ENCODE assay signal across 8 cellular contexts in the genomic region with DNA sequence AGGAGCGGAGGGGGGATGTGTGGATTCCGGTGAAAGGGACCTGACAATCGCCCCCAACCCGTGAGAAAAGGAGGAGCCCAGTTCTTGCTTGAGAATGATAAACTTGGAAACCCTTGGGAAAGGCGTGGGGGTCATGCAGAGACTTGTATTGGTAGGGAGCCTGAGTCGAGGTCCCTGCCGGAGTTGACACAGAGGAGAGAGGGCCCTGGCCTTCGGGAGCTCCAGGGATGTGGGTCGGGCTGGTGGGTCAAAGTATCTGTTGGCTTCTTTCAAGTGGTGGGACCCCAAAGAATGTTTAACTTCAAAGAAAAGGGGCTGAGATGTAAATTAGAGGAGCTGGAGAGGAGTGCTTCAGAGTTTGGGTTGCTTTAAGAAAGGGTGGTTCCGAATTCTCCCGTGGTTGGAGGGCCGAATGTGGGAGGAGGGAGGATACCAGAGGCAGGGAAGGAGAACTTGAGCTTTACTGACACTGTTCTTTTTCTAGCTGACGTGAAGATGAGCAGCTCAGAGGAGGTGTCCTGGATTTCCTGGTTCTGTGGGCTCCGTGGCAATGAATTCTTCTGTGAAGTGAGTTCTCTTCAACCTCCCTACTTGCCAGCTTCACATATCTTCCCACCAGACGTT. TPM values are rescaled to one million over a fixed set of nuclear protein-coding genes. Genes with fewer than 3 reads are reported as not detected.
A peak's percentile ranks its signal among the peaks of the same experiment; 100 is the strongest.
DNase-seq lines count a peak whose midpoint lies in the region; ATAC-seq and TF ChIP-seq lines count a peak whose summit lies in the region.

No MANE protein-coding gene starts in this region.

- peak overlapping the region; percentile 96 to 99 (median 98) for H3K27ac Mint-ChIP-seq in brain

- H3K27me3 Mint-ChIP-seq in brain: peaks cover 17% of the 10 kb centered on the region

- intact Hi-C loops in left ventricle myocardium inferior (cut with micrococcal nuclease) (no loop called here), cardiac septum (cut with DNase I) (no loop called here)

- peak overlapping the region; percentile 96 for H3K27ac ChIP-seq in left ventricle myocardium inferior (replicated peaks)
- peak overlapping the region; percentile 62 for H3K27ac ChIP-seq in mesodermal cell (ENCODE audit: low read depth, low read length, severe bottlenecking)

- no peak for ATAC-seq in GM19328 (IDR thresholded peaks at IDR 0.05; ENCODE audit: unreplicated experiment)
- no peak for ATAC-seq in GM18873 (IDR thresholded peaks at IDR 0.05; ENCODE audit: low FRiP score, unreplicated experiment)

- TF ChIP-seq CTCF in left ventricle myocardium inferior (IDR thresholded peaks at IDR 0.05; ENCODE audit: borderline replicate concordance) (no peak), brain (conservative IDR thresholded peaks at IDR 0.05) (no peak)

- no peak for DNase-seq in left ventricle myocardium inferior
- no peak for DNase-seq in cardiac septum (ENCODE audit: low spot score)
- no peak for DNase-seq in stimulated activated CD4-positive, alpha-beta T cell treated with anti-CD3 and anti-CD28 coated beads, Interleukin-2, amount 100 ng/mL, for 48 hours
- DNase-seq in GM19238 (ENCODE audit: insufficient read length, low spot score): no peak

- peaks cover 66% of the 10 kb centered on the region for H3K4me1 ChIP-seq in left ventricle myocardium inferior
- H3K4me1 ChIP-seq in mesodermal cell (ENCODE audit: control insufficient read depth, insufficient read depth, low read length, poor library complexity, severe bottlenecking): peaks cover 19% of the 10 kb centered on the region

- no peaks in the 10 kb centered on the region for H3K9me3 ChIP-seq in left ventricle myocardium inferior (replicated peaks)
- no peaks in the 10 kb centered on the region for H3K9me3 ChIP-seq in mesodermal cell (ENCODE audit: control insufficient read depth, low read length)

- H3K27me3 ChIP-seq in left ventricle myocardium inferior (ENCODE audit: low read depth): no peaks in the 10 kb centered on the region

- WGBS in mesodermal cell (ENCODE audit: insufficient coverage in 2 of 2), 2 experiments: 12 to 15% methylated on average over 13 to 14 of the region's 15 CpGs

- H3K4me3 ChIP-seq in left ventricle myocardium inferior (peak overlapping the region; percentile 78), mesodermal cell (ENCODE audit: extremely low read depth, insufficient read depth, low read length, poor library complexity, severe bottlenecking) (peak overlapping the region; percentile 79)

- H3K36me3 Mint-ChIP-seq in brain: peaks cover 58% of the 10 kb centered on the region

- peak overlapping the region; percentile 94 to 97 (median 94) for H3K4me3 Mint-ChIP-seq in brain

- H3K9me3 Mint-ChIP-seq in brain: no peaks in the 10 kb centered on the region

- peaks cover 61% of the 10 kb centered on the region for H3K36me3 ChIP-seq in left ventricle myocardium inferior
- H3K36me3 ChIP-seq in mesodermal cell (ENCODE audit: control insufficient read depth, insufficient read depth, low read length): peaks cover 67% of the 10 kb centered on the region

- H3K4me1 Mint-ChIP-seq in brain: peaks cover 55% of the 10 kb centered on the region

RNA-seq across cellular contexts. Expression of a gene that starts 0.6 kb away (rescaled TPM):
- 105 TPM for total RNA-seq in left ventricle myocardium inferior
- 96.3 TPM for total RNA-seq in cardiac septum
- 504 TPM for polyA plus RNA-seq in brain (ENCODE audit: insufficient read depth, low read depth, low replicate concordance)
- 288 TPM for polyA plus RNA-seq in mesodermal cell (2013, experiment 1 of 2)
- polyA plus RNA-seq in mesodermal cell (2013, experiment 2 of 2): 238 TPM

RNA-seq across cellular contexts. Expression of a gene that starts 1.7 kb away (rescaled TPM):
- total RNA-seq in left ventricle myocardium inferior: 19.2 TPM
- 13.6 TPM for total RNA-seq in cardiac septum
- 82.4 TPM for polyA plus RNA-seq in brain (ENCODE audit: insufficient read depth, low read depth, low replicate concordance)
- polyA plus RNA-seq in mesodermal cell (2013, experiment 1 of 2): 26.1 TPM
- 21.6 TPM for polyA plus RNA-seq in mesodermal cell (2013, experiment 2 of 2)

RNA-seq across cellular contexts. Expression of a gene that starts 3.3 kb away (rescaled TPM):
- total RNA-seq in left ventricle myocardium inferior (4.4 TPM), cardiac septum (6.5 TPM)
- polyA plus RNA-seq in brain (ENCODE audit: insufficient read depth, low read depth, low replicate concordance): 4.1 TPM
- 12.6 TPM for polyA plus RNA-seq in mesodermal cell (2013, experiment 1 of 2)
- 11.7 TPM for polyA plus RNA-seq in mesodermal cell (2013, experiment 2 of 2)

RNA-seq across cellular contexts. Expression of a gene that starts 5.9 kb away (rescaled TPM):
- total RNA-seq in left ventricle myocardium inferior (16.9 TPM), cardiac septum (17.7 TPM)
- polyA plus RNA-seq in brain (ENCODE audit: insufficient read depth, low read depth, low replicate concordance): 29.4 TPM
- polyA plus RNA-seq in mesodermal cell (2013, experiment 1 of 2): 9.0 TPM
- 7.5 TPM for polyA plus RNA-seq in mesodermal cell (2013, experiment 2 of 2)

RNA-seq across cellular contexts. Expression of a gene that starts 10.8 kb away (rescaled TPM):
- 2.4 TPM for total RNA-seq in left ventricle myocardium inferior
- 1.4 TPM for total RNA-seq in cardiac septum
- 12.0 TPM for polyA plus RNA-seq in brain (ENCODE audit: insufficient read depth, low read depth, low replicate concordance)
- polyA plus RNA-seq in mesodermal cell (2013, experiment 1 of 2): 2.3 TPM
- polyA plus RNA-seq in mesodermal cell (2013, experiment 2 of 2): 1.9 TPM
